In genomic region chr7:103644319-103644718, GRCh38 we compare ENCODE assay signal across 8 cellular contexts.
"Had no signal": no experiment of that assay in that cellular context is flagged by ENCODE, and none has a peak within 500 bp of the region (broad histone marks: within the 10 kb centered on the region; RNA-seq: fewer than 3 reads in every experiment).

No MANE protein-coding gene starts in this region.

- H3K4me3 ChIP-seq: GM12878 had no signal

- FAIRE-seq: G401.6, GM12878, GM12891, GM12892, GM18507, GM19239 had no signal

- DNase-seq: GDM1, GF-D8 had no signal

- ATAC-seq: GM12878 had no signal
